12 cellular contexts compared by ENCODE assay signal in genomic region chr2:161418275-161418714, GRCh38. TPM values are rescaled to one million over a fixed set of nuclear protein-coding genes. Genes with fewer than 3 reads are reported as not detected.
DNase-seq lines count a peak whose midpoint lies in the region; ATAC-seq and TF ChIP-seq lines count a peak whose summit lies in the region.
"Had no signal": no experiment of that assay in that cellular context is flagged by ENCODE, and none has a peak within 500 bp of the region (broad histone marks: within the 10 kb centered on the region; RNA-seq: fewer than 3 reads in every experiment).

No MANE protein-coding gene starts in this region.

- no peaks in the 10 kb centered on the region for H3K36me3 ChIP-seq in BLaER1
- H3K36me3 ChIP-seq in ascending aorta = no peaks in the 10 kb centered on the region

- H3K27ac Mint-ChIP-seq in nephron = no peak overlapping the region

- intact Hi-C loops in ascending aorta (cut with DNase I) = no loop called here

- TF ChIP-seq CTCF in ascending aorta (IDR thresholded peaks at IDR 0.05) = no peak
- TF ChIP-seq CTCF in nephron (IDR thresholded peaks at IDR 0.05; ENCODE audit: unreplicated experiment in 3 of 3) = no peak

- H3K9me3 Mint-ChIP-seq in nephron = no peaks in the 10 kb centered on the region

- peaks cover 100% of the 10 kb centered on the region for H3K27me3 Mint-ChIP-seq in nephron (ENCODE audit: low read depth)

- ATAC-seq in GM21367 (IDR thresholded peaks at IDR 0.05; ENCODE audit: unreplicated experiment) = no peak
- ATAC-seq: sciatic nerve had no signal

- H3K9me3 ChIP-seq in BLaER1 (peaks cover 31% of the 10 kb centered on the region), ascending aorta (no peaks in the 10 kb centered on the region)

- H3K27me3 ChIP-seq in BLaER1 (peaks cover 100% of the 10 kb centered on the region), ascending aorta (peaks cover 46% of the 10 kb centered on the region)

- peak overlapping the region; percentile 1 to 74 (median 5) for H3K4me3 Mint-ChIP-seq in nephron

- DNase-seq in ascending aorta (ENCODE audit: low spot score in 2 of 2) (no peak), NCI-H187 treated with DMSO at 0.1 percent for 48 hours (lab: John Stamatoyannopoulos, UW) (no peak), amniotic stem cell (lab: John Stamatoyannopoulos, UW) (no peak)
- DNase-seq: Calu3, HCEC 1CT, hypothalamus had no signal

- peaks cover 99% of the 10 kb centered on the region for H4K20me1 ChIP-seq in BLaER1

- H3K4me2 ChIP-seq in BLaER1 = peak overlapping the region; percentile 23

- no peak overlapping the region for H3K9ac ChIP-seq in BLaER1

- peaks cover 18% of the 10 kb centered on the region for H3K4me1 ChIP-seq in BLaER1
- H3K4me1 ChIP-seq in ascending aorta = peaks cover 3 to 31% of the 10 kb centered on the region in 2 donors

- H3K36me3 Mint-ChIP-seq in nephron (ENCODE audit: low read depth) = no peaks in the 10 kb centered on the region

- no peak overlapping the region for H3K4me3 ChIP-seq in BLaER1
- H3K4me3 ChIP-seq in GM08714 (ENCODE audit: low read length) = peak overlapping the region; percentile 7; the same call in 1 of the 2 replicates
- peak overlapping the region; percentile 3 to 37 for H3K4me3 ChIP-seq in ascending aorta

- H3K27ac ChIP-seq in BLaER1 = no peak overlapping the region
- no peak overlapping the region for H3K27ac ChIP-seq in ascending aorta

- peaks cover 49% of the 10 kb centered on the region for H3K4me1 Mint-ChIP-seq in nephron

RNA-seq across cellular contexts. Expression of gene TBR1, which starts 2.2 kb away (rescaled TPM):
- total RNA-seq in ascending aorta = not detected
- total RNA-seq: mesenteric fat pad, sciatic nerve had no signal
